ENCODE assay signal across 1 cellular context in genomic region chr6:108782231-108783041, GRCh38.
TF ChIP-seq lines count a peak whose summit lies in the region.

No MANE protein-coding gene starts in this region.

TF ChIP-seq in IMR-90, 13 proteins besides CTCF, POLR2A, EP300 and RAD21 (continued from another document):
- TF ChIP-seq ELK1 (IDR thresholded peaks at IDR 0.05; ENCODE audit: borderline replicate concordance, low read depth, low read length) (no peak), MAZ (IDR thresholded peaks at IDR 0.05; ENCODE audit: borderline replicate concordance, low read depth, low read length) (no peak), USF2 (IDR thresholded peaks at IDR 0.05; ENCODE audit: low read depth, low read length) (peak; percentile 72), FOS (IDR thresholded peaks at IDR 0.05; ENCODE audit: low read depth, low read length) (no peak), BHLHE40 (IDR thresholded peaks at IDR 0.05; ENCODE audit: low read depth, low read length) (peak; percentile 91), RFX5 (IDR thresholded peaks at IDR 0.05; ENCODE audit: low read depth, low read length) (no peak), MXI1 (IDR thresholded peaks at IDR 0.05; ENCODE audit: borderline replicate concordance, low read depth, low read length) (peak; percentile 90)
